In genomic region chr14:99177046-99177655, GRCh38 we compare ENCODE assay signal across 15 cellular contexts.
DNase-seq lines count a peak whose midpoint lies in the region; ATAC-seq, FAIRE-seq and TF ChIP-seq lines count a peak whose summit lies in the region.
"Had no signal": no experiment of that assay in that cellular context is flagged by ENCODE, and none has a peak within 500 bp of the region (broad histone marks: within the 10 kb centered on the region; RNA-seq: fewer than 3 reads in every experiment).

No MANE protein-coding gene starts in this region.

- no peak for TF ChIP-seq CTCF in H1 (IDR thresholded peaks at IDR 0.05; ENCODE audit: control extremely low read depth in 1 of 3, insufficient read depth in 1 of 3, low read depth in 1 of 3, low read length in 3 of 3)

- H3K36me3 Mint-ChIP-seq in activated naive CD4-positive, alpha-beta T cell treated with anti-CD3 and anti-CD28 coated beads, Interleukin-2, amount 50 U/mL, for 24 hours: peaks cover 27% of the 10 kb centered on the region
- H3K36me3 Mint-ChIP-seq in activated CD8-positive, alpha-beta T cell treated with anti-CD3 and anti-CD28 coated beads, Interleukin-2, amount 10 ng/mL, durations not matched to agents 7 days and 5 days (ENCODE audit: low read depth): peaks cover 71% of the 10 kb centered on the region

- peaks cover 0 to 7% (median 1%) of the 10 kb centered on the region in 4 experiments; a peak in 3 of 7 replicates for H3K4me1 ChIP-seq in H1 (replicated peaks in 1 of 4; ENCODE audit: control insufficient read depth in 3 of 4, insufficient read depth in 4 of 4, low read length in 3 of 4)

- H3K56ac ChIP-seq in H1 (replicated peaks; ENCODE audit: insufficient read length, low read depth, low read length): no peak overlapping the region

- CTCF ChIA-PET in activated CD8-positive, alpha-beta T cell treated with anti-CD3 and anti-CD28 coated beads, Interleukin-2, amount 10 ng/mL, durations not matched to agents 7 days and 5 days (lab: Charles Lee): no interaction called here
- CTCF ChIA-PET in H1 (lab: Charles Lee; ENCODE audit: partially characterized antibody): interaction anchor here (1.3 to 1.8 kb wide), 2 partner anchors 12 to 92 kb away, joined by 3 to 8 read pairs; no protein-coding TSS in a partner anchor

- DNase-seq in activated naive CD4-positive, alpha-beta T cell treated with anti-CD3 and anti-CD28 coated beads, Interleukin-2, amount 50 U/mL, for 16 hours: no peak
- DNase-seq in activated CD8-positive, alpha-beta T cell treated with anti-CD3 and anti-CD28 coated beads, Interleukin-2, amount 10 ng/mL, durations not matched to agents 7 days and 5 days: peak; percentile 21
- DNase-seq in H1 (ENCODE audit: low read depth in 1 of 2, low spot score in 2 of 2) (peak in 1 of 2 experiments; percentile 40), NCI-H2081 treated with DMSO at 0.1 percent for 48 hours (lab: John Stamatoyannopoulos, UW) (no peak), KBM-7 (no peak)
- DNase-seq: COR-L47; effector memory CD4-positive, alpha-beta T cell; left ventricle myocardium superior; NCI-H1417; NCI-H526 treated with DMSO at 0.1 percent for 48 hours; retina; stimulated activated CD8-positive, alpha-beta memory T cell treated with anti-CD3 and anti-CD28 coated beads, Interleukin-4, amount 100 ng/mL, for 48 hours had no signal

- H4K20me1 ChIP-seq in H1 (replicated peaks in 1 of 2; ENCODE audit: control insufficient read depth in 1 of 2, insufficient read depth in 2 of 2, low read length in 2 of 2): peaks cover 0 to 2% of the 10 kb centered on the region in 2 experiments

- POLR2A ChIA-PET in activated CD8-positive, alpha-beta T cell treated with anti-CD3 and anti-CD28 coated beads, Interleukin-2, amount 10 ng/mL, durations not matched to agents 7 days and 5 days (lab: Charles Lee): no interaction called here
- POLR2A ChIA-PET in H1 (lab: Charles Lee; ENCODE audit: partially characterized antibody): interaction anchor here (0.7 kb wide), 1 partner anchor 18 kb away, joined by 3 read pairs; no protein-coding TSS in a partner anchor

- H3K36me3 ChIP-seq in H1 (ENCODE audit: control insufficient read depth in 2 of 4, insufficient read depth in 4 of 4, low read length in 3 of 4): peaks cover 0 to 10% (median 1%) of the 10 kb centered on the region in 4 experiments; a peak in 1 of 8 replicates

- in situ Hi-C loops in KBM-7 (cut with MboI; ENCODE audit: low pct_unique_long_range_greater_than_20kb, low sequenced_read_pairs): no loop called here

- WGBS in H1 (ENCODE audit: extremely low coverage in 1 of 2, insufficient coverage in 1 of 2, insufficient read length in 1 of 2, insufficient replicate concordance in 2 of 2, low coverage in 1 of 2, low lambda C conversion rate in 2 of 2, missing lambda C conversion rate in 1 of 2), 2 experiments: 90% methylated on average over 16 of the region's 16 CpGs; no CpG with 5 or more reads in 1 of the 2 experiments

- no peak overlapping the region for H3K14ac ChIP-seq in H1 (ENCODE audit: insufficient read length)

- no peak for TF ChIP-seq POLR2A in H1 (IDR thresholded peaks at IDR 0.05; ENCODE audit: control extremely low read depth in 1 of 2, low read depth in 2 of 2, low read length in 2 of 2)

- no peak overlapping the region for H3K23ac ChIP-seq in H1 (ENCODE audit: insufficient read length)

- no peaks in the 10 kb centered on the region for H3K23me2 ChIP-seq in H1 (ENCODE audit: low read depth, low read length)

- H2BK120ac ChIP-seq in H1 (replicated peaks; ENCODE audit: low read depth, low read length): no peak overlapping the region

- no peak overlapping the region for H2BK15ac ChIP-seq in H1 (ENCODE audit: low read length)

- no peak for TF ChIP-seq RAD21 in H1 (IDR thresholded peaks at IDR 0.05 in 1 of 2, conservative IDR thresholded peaks at IDR 0.05 in 1 of 2; ENCODE audit: low read depth in 2 of 2, low read length in 2 of 2)

- no peak overlapping the region for H4K91ac ChIP-seq in H1 (replicated peaks; ENCODE audit: insufficient read length, low read length)

- H3K4ac ChIP-seq in H1 (replicated peaks; ENCODE audit: insufficient read length, low read depth, low read length): no peak overlapping the region

- TF ChIP-seq EP300 in H1 (IDR thresholded peaks at IDR 0.05; ENCODE audit: borderline replicate concordance in 1 of 2, low read depth in 2 of 2, low read length in 2 of 2): no peak

- H2AFZ ChIP-seq in H1 (ENCODE audit: low read length): no peak overlapping the region

- H3K4me3 ChIP-seq in H1 (ENCODE audit: extremely low read depth in 1 of 4, insufficient read depth in 2 of 4, low read depth in 3 of 4, low read length in 4 of 4): no peak overlapping the region

- H3K9ac ChIP-seq in H1 (replicated peaks in 1 of 4; ENCODE audit: extremely low read depth in 1 of 4, low read depth in 3 of 4, low read length in 3 of 4): no peak overlapping the region; a peak in 1 of 7 replicates

- H3K27ac ChIP-seq in H1 (ENCODE audit: low read depth, low read length): no peak overlapping the region
- H3K27ac ChIP-seq: VCaP had no signal

- no peak overlapping the region for H3K4me3 Mint-ChIP-seq in activated naive CD4-positive, alpha-beta T cell treated with anti-CD3 and anti-CD28 coated beads, Interleukin-2, amount 50 U/mL, for 24 hours
- H3K4me3 Mint-ChIP-seq in activated CD8-positive, alpha-beta T cell treated with anti-CD3 and anti-CD28 coated beads, Interleukin-2, amount 10 ng/mL, durations not matched to agents 7 days and 5 days: no peak overlapping the region

- no peak overlapping the region for H4K8ac ChIP-seq in H1 (ENCODE audit: extremely low read depth, insufficient read depth, low read length)

- H2BK20ac ChIP-seq in H1 (ENCODE audit: low read length): no peak overlapping the region

- no peak overlapping the region for H3K4me2 ChIP-seq in H1 (ENCODE audit: insufficient read depth in 1 of 2, low read depth in 2 of 2, low read length in 2 of 2)

- no peaks in the 10 kb centered on the region for H3K9me3 ChIP-seq in H1 (ENCODE audit: insufficient read depth in 2 of 2, low read depth in 1 of 2, low read length in 1 of 2)

- no peak overlapping the region for H2BK12ac ChIP-seq in H1 (ENCODE audit: low read depth, low read length)

- H2AK5ac ChIP-seq in H1 (ENCODE audit: low read depth, low read length): no peak overlapping the region

- ATAC-seq in activated CD8-positive, alpha-beta T cell treated with anti-CD3 and anti-CD28 coated beads, Interleukin-2, amount 10 ng/mL, durations not matched to agents 7 days and 5 days: no peak
- no peak for ATAC-seq in HG02798 (IDR thresholded peaks at IDR 0.05; ENCODE audit: poor library complexity, unreplicated experiment)
- ATAC-seq: left ventricle myocardium superior had no signal

- peak overlapping the region; percentile 82 for H3K27ac Mint-ChIP-seq in activated naive CD4-positive, alpha-beta T cell treated with anti-CD3 and anti-CD28 coated beads, Interleukin-2, amount 50 U/mL, for 24 hours
- H3K27ac Mint-ChIP-seq in activated CD8-positive, alpha-beta T cell treated with anti-CD3 and anti-CD28 coated beads, Interleukin-2, amount 10 ng/mL, durations not matched to agents 7 days and 5 days: peak overlapping the region; percentile 82

- no peaks in the 10 kb centered on the region for H3K27me3 Mint-ChIP-seq in activated naive CD4-positive, alpha-beta T cell treated with anti-CD3 and anti-CD28 coated beads, Interleukin-2, amount 50 U/mL, for 24 hours
- H3K27me3 Mint-ChIP-seq in activated CD8-positive, alpha-beta T cell treated with anti-CD3 and anti-CD28 coated beads, Interleukin-2, amount 10 ng/mL, durations not matched to agents 7 days and 5 days (ENCODE audit: low read depth): no peaks in the 10 kb centered on the region

- no peak overlapping the region for H3K18ac ChIP-seq in H1 (ENCODE audit: extremely low read depth, low read length)

- no peaks in the 10 kb centered on the region for H3K9me3 Mint-ChIP-seq in activated naive CD4-positive, alpha-beta T cell treated with anti-CD3 and anti-CD28 coated beads, Interleukin-2, amount 50 U/mL, for 24 hours
- H3K9me3 Mint-ChIP-seq in activated CD8-positive, alpha-beta T cell treated with anti-CD3 and anti-CD28 coated beads, Interleukin-2, amount 10 ng/mL, durations not matched to agents 7 days and 5 days (ENCODE audit: insufficient read depth): no peaks in the 10 kb centered on the region

- peak overlapping the region; percentile 15; the same call in 1 of the 2 replicates for H2BK5ac ChIP-seq in H1 (ENCODE audit: low read depth, low read length)

- no peaks in the 10 kb centered on the region; the same call in 1 of the 2 replicates for H3K79me1 ChIP-seq in H1 (ENCODE audit: low read depth, low read length)

- H4K5ac ChIP-seq in H1 (ENCODE audit: insufficient read length, low read depth, low read length): no peak overlapping the region

- H3K4me1 Mint-ChIP-seq in activated naive CD4-positive, alpha-beta T cell treated with anti-CD3 and anti-CD28 coated beads, Interleukin-2, amount 50 U/mL, for 24 hours: peaks cover 43% of the 10 kb centered on the region
- peaks cover 54% of the 10 kb centered on the region for H3K4me1 Mint-ChIP-seq in activated CD8-positive, alpha-beta T cell treated with anti-CD3 and anti-CD28 coated beads, Interleukin-2, amount 10 ng/mL, durations not matched to agents 7 days and 5 days (ENCODE audit: low read depth)

- no peaks in the 10 kb centered on the region for H3K79me2 ChIP-seq in H1 (ENCODE audit: control insufficient read depth in 1 of 2, insufficient read depth in 2 of 2, low read length in 2 of 2)

- no peak for FAIRE-seq in H1 (lab: Jason Lieb, UNC)

- no peaks in the 10 kb centered on the region for H3K27me3 ChIP-seq in H1 (replicated peaks in 1 of 4; ENCODE audit: control insufficient read depth in 3 of 4, extremely low read depth in 1 of 4, insufficient read depth in 3 of 4, low read length in 3 of 4)

TF ChIP-seq in H1, 55 proteins besides CTCF, POLR2A, EP300 and RAD21 (continues in another document):
- TF ChIP-seq JUN (IDR thresholded peaks at IDR 0.05; ENCODE audit: low read depth, low read length) (no peak), SUZ12 (IDR thresholded peaks at IDR 0.05; ENCODE audit: low read length) (no peak), CHD2 (IDR thresholded peaks at IDR 0.05; ENCODE audit: low read length) (no peak), RBBP5 (IDR thresholded peaks at IDR 0.05; ENCODE audit: borderline replicate concordance, low read depth, low read length) (no peak), EGR1 (IDR thresholded peaks at IDR 0.05; ENCODE audit: borderline replicate concordance, low read depth, low read length) (no peak), ZNF274 (IDR thresholded peaks at IDR 0.05; ENCODE audit: borderline replicate concordance, extremely low read depth, low read length) (no peak), USF2 (IDR thresholded peaks at IDR 0.05; ENCODE audit: low read length) (no peak), SP4 (IDR thresholded peaks at IDR 0.05; ENCODE audit: low read length) (no peak), HDAC6 (IDR thresholded peaks at IDR 0.05; ENCODE audit: low read depth, low read length) (no peak)
